25 cellular contexts compared by ENCODE assay signal in genomic region chr12:98228619-98229538, GRCh38.
DNase-seq lines count a peak whose midpoint lies in the region; ATAC-seq, FAIRE-seq and TF ChIP-seq lines count a peak whose summit lies in the region.
"Had no signal": no experiment of that assay in that cellular context is flagged by ENCODE, and none has a peak within 500 bp of the region (broad histone marks: within the 10 kb centered on the region; RNA-seq: fewer than 3 reads in every experiment).

No MANE protein-coding gene starts in this region.

- ATAC-seq in GM21717 (IDR thresholded peaks at IDR 0.05; ENCODE audit: unreplicated experiment), result peak; percentile 49
- ATAC-seq in HG03565 (IDR thresholded peaks at IDR 0.05; ENCODE audit: unreplicated experiment), result no peak
- ATAC-seq in GM21786 (IDR thresholded peaks at IDR 0.05; ENCODE audit: unreplicated experiment), result no peak
- ATAC-seq: effector memory CD8-positive, alpha-beta T cell; esophagus mucosa; foreskin keratinocyte; left cardiac atrium had no signal

- FAIRE-seq in GM12892 (lab: Jason Lieb, UNC), result peak; percentile 24
- FAIRE-seq: colon, small intestine, TTC549 had no signal

- TF ChIP-seq POLR2A in GM12892 (IDR thresholded peaks at IDR 0.05; ENCODE audit: low read depth, low read length), result no peak

- DNase-seq in GM12892 (ENCODE audit: insufficient read length) (no peak), NCI-H1417 (lab: John Stamatoyannopoulos, UW) (peak in 2 of 3 experiments; percentile 60 to 94), astrocyte of the hippocampus (ENCODE audit: low read depth, low spot score) (peak; percentile 9), midbrain (lab: John Stamatoyannopoulos, UW) (no peak), NCI-H510A treated with DMSO at 0.1 percent for 48 hours (lab: John Stamatoyannopoulos, UW) (no peak)
- DNase-seq: activated CD4-positive, alpha-beta memory T cell treated with anti-CD3 and anti-CD28 coated beads, Interleukin-2, amount 10 ng/mL, durations not matched to agents 7 days and 5 days; activated CD4-positive, CD25-positive, alpha-beta regulatory T cell treated with anti-CD3 and anti-CD28 coated beads, Interleukin-2, amount 50 U/mL, for 72 hours; activated gamma-delta T cell treated with Interleukin-2 at 50 U/mL for 16 hours; brain microvascular endothelial cell; C1 segment of cervical spinal cord; Calu3; effector memory CD8-positive, alpha-beta T cell; foreskin keratinocyte; left cardiac atrium; NCI-H226; small intestine; stimulated activated CD4-positive, alpha-beta T cell treated with anti-CD3 and anti-CD28 coated beads, Interleukin-1b, Interleukin-23, amount 100 ng/mL, for 48 hours; T-helper 1 cell; trophoblast cell had no signal

Comparison
In these comparisons a context has a peak if more than half of its experiments do, and no peak if none do; other contexts are left out.
1. DNase-seq: peak in NCI-H1417 (2 of 3) and astrocyte of the hippocampus (single experiment); none in GM12892 (single experiment), midbrain (single experiment) and NCI-H510A treated with DMSO at 0.1 percent for 48 hours (single experiment).